ENCODE assay signal across 9 cellular contexts in genomic region chr2:200756618-200757321, GRCh38. TPM values are rescaled to one million over a fixed set of nuclear protein-coding genes. Genes with fewer than 3 reads are reported as not detected.
DNase-seq lines count a peak whose midpoint lies in the region; TF ChIP-seq lines count a peak whose summit lies in the region.
"Had no signal": no experiment of that assay in that cellular context is flagged by ENCODE, and none has a peak within 500 bp of the region (broad histone marks: within the 10 kb centered on the region; RNA-seq: fewer than 3 reads in every experiment).

No MANE protein-coding gene starts in this region.

- H3K27me3 ChIP-seq in BLaER1 treated with 17β-estradiol and CSF1 and Interleukin-3, amounts not matched to agents 10 nM and 100 nM = no peaks in the 10 kb centered on the region
- no peaks in the 10 kb centered on the region for H3K27me3 ChIP-seq in kidney epithelial cell (ENCODE audit: control insufficient read depth, insufficient read depth, low read length)
- H3K27me3 ChIP-seq: gastrocnemius medialis had no signal

- no peaks in the 10 kb centered on the region for H3K9me3 ChIP-seq in BLaER1 treated with 17β-estradiol and CSF1 and Interleukin-3, amounts not matched to agents 10 nM and 100 nM (replicated peaks in 1 of 11)
- no peaks in the 10 kb centered on the region for H3K9me3 ChIP-seq in HEK293 (ENCODE audit: control insufficient read depth, insufficient read depth, low read depth, low read length)
- H3K9me3 ChIP-seq: gastrocnemius medialis had no signal

- no peak overlapping the region for H3K4me3 ChIP-seq in BLaER1 treated with 17β-estradiol and CSF1 and Interleukin-3, amounts not matched to agents 10 nM and 100 nM
- H3K4me3 ChIP-seq in HEK293 (ENCODE audit: low read depth, low read length) (no peak overlapping the region), kidney epithelial cell (ENCODE audit: low read depth, low read length) (no peak overlapping the region)
- H3K4me3 ChIP-seq: gastrocnemius medialis had no signal

- POLR2A ChIA-PET in HEK293 (lab: Yijun Ruan, JAX) = interaction anchor here (0.5 to 2.7 kb wide), 5 partner anchors 9 to 222 kb away, joined by 3 to 10 read pairs (median 6); partner anchors contain the start of genes BZW1 and CLK1

- H3K9ac ChIP-seq in BLaER1 treated with 17β-estradiol and CSF1 and Interleukin-3, amounts not matched to agents 10 nM and 100 nM = no peak overlapping the region

- CTCF ChIA-PET in HEK293 (lab: Yijun Ruan, JAX) = interaction anchor here (0.6 to 1.1 kb wide), 5 partner anchors 8 to 738 kb away, joined by 4 to 5 read pairs (median 4); no protein-coding TSS in a partner anchor

- H3K4me2 ChIP-seq in BLaER1 treated with 17β-estradiol and CSF1 and Interleukin-3, amounts not matched to agents 10 nM and 100 nM = peak overlapping the region; percentile 4 to 64 (median 50); a peak in 19 of 22 replicates

- TF ChIP-seq CTCF in HEK293 (tag by site-specific recombination; IDR thresholded peaks at IDR 0.05) (no peak), kidney epithelial cell (IDR thresholded peaks at IDR 0.05; ENCODE audit: insufficient read depth, low read length, poor library complexity, severe bottlenecking) (no peak)

- H4K20me1 ChIP-seq in BLaER1 treated with 17β-estradiol and CSF1 and Interleukin-3, amounts not matched to agents 10 nM and 100 nM = no peaks in the 10 kb centered on the region

- DNase-seq in RPMI8226 (peak; percentile 22), kidney epithelial cell (ENCODE audit: low read depth) (peak; percentile 94), head of caudate nucleus (no peak)
- no peak for DNase-seq in activated CD4-positive, alpha-beta T cell treated with anti-CD3 and anti-CD28 coated beads for 48 hours
- DNase-seq in activated CD4-positive, CD25-positive, alpha-beta regulatory T cell (lab: John Stamatoyannopoulos, UW) = no peak
- no peak for DNase-seq in activated naive CD4-positive, alpha-beta T cell treated with anti-CD3 and anti-CD28 coated beads, Interleukin-2, amount 50 U/mL, for 16 hours
- DNase-seq: gastrocnemius medialis had no signal

- H3K27ac ChIP-seq in BLaER1 treated with 17β-estradiol and CSF1 and Interleukin-3, amounts not matched to agents 10 nM and 100 nM = no peak overlapping the region
- H3K27ac ChIP-seq in HEK293 (ENCODE audit: extremely low read depth, low read depth, low read length) = no peak overlapping the region
- H3K27ac ChIP-seq: gastrocnemius medialis had no signal

- H3K4me1 ChIP-seq in BLaER1 treated with 17β-estradiol and CSF1 and Interleukin-3, amounts not matched to agents 10 nM and 100 nM = peaks cover 10 to 29% (median 17%) of the 10 kb centered on the region in 10 experiments
- H3K4me1 ChIP-seq in HEK293 (ENCODE audit: control insufficient read depth, insufficient read depth, low read length) = no peaks in the 10 kb centered on the region

- peaks cover 0 to 27% (median 0%) of the 10 kb centered on the region in 11 experiments; a peak in 6 of 22 replicates for H3K36me3 ChIP-seq in BLaER1 treated with 17β-estradiol and CSF1 and Interleukin-3, amounts not matched to agents 10 nM and 100 nM
- H3K36me3 ChIP-seq in HEK293 (ENCODE audit: control insufficient read depth in 2 of 2, insufficient read depth in 1 of 2, low read length in 2 of 2) (no peaks in the 10 kb centered on the region), kidney epithelial cell (ENCODE audit: control insufficient read depth, insufficient read depth, low read length) (no peaks in the 10 kb centered on the region)
- H3K36me3 ChIP-seq: gastrocnemius medialis had no signal

- intact Hi-C loops in head of caudate nucleus (cut with DNase I) = no loop called here

TF ChIP-seq in HEK293, 187 proteins besides CTCF, POLR2A, EP300 and RAD21 (continues in another document):
- no peak for TF ChIP-seq ZNF341 (tag by site-specific recombination; IDR thresholded peaks at IDR 0.05; ENCODE audit: low read depth)
- no peak for TF ChIP-seq ZNF16 (tag by site-specific recombination; IDR thresholded peaks at IDR 0.05; ENCODE audit: low read depth)
- TF ChIP-seq SP7 (tag by site-specific recombination; IDR thresholded peaks at IDR 0.05) = 0 out of 2 replicates have a peak, but pooled peaks have one; percentile 15
- TF ChIP-seq ELK4 (IDR thresholded peaks at IDR 0.05; ENCODE audit: borderline replicate concordance, low read depth, low read length) = no peak
- peak; percentile 88 for TF ChIP-seq WT1 (tag by site-specific recombination; IDR thresholded peaks at IDR 0.05)
- TF ChIP-seq KLF9 (tag by site-specific recombination; IDR thresholded peaks at IDR 0.05; ENCODE audit: low read depth) = no peak
- no peak for TF ChIP-seq ZNF488 (tag by site-specific recombination; IDR thresholded peaks at IDR 0.05)
- 0 out of 2 replicates have a peak, but pooled peaks have one; percentile 31 for TF ChIP-seq KLF17 (tag by site-specific recombination; IDR thresholded peaks at IDR 0.05)
- no peak for TF ChIP-seq ZBTB26 (tag by site-specific recombination; optimal IDR thresholded peaks at IDR 0.05)
- TF ChIP-seq ZNF660 (tag by site-specific recombination; IDR thresholded peaks at IDR 0.05) = no peak
- TF ChIP-seq MZF1 (tag by site-specific recombination; IDR thresholded peaks at IDR 0.05; ENCODE audit: borderline replicate concordance) = no peak
- no peak for TF ChIP-seq PRDM6 (tag by site-specific recombination; IDR thresholded peaks at IDR 0.05)
- no peak for TF ChIP-seq ZNF555 (tag by site-specific recombination; conservative IDR thresholded peaks at IDR 0.05)
- no peak for TF ChIP-seq ZIC2 (tag by site-specific recombination; IDR thresholded peaks at IDR 0.05)
- no peak for TF ChIP-seq ZNF26 (tag by site-specific recombination; IDR thresholded peaks at IDR 0.05)
- TF ChIP-seq ZNF549 (tag by site-specific recombination; IDR thresholded peaks at IDR 0.05) = no peak
- no peak for TF ChIP-seq ZNF292 (tag by site-specific recombination; IDR thresholded peaks at IDR 0.05; ENCODE audit: borderline replicate concordance, low read depth)

RNA-seq across cellular contexts. Expression of gene BZW1, which starts 54.9 kb away (rescaled TPM):
- 347 and 378 TPM in 2 replicates for total RNA-seq in kidney epithelial cell

Comparison
In these comparisons a context has a peak if more than half of its experiments do, and no peak if none do; other contexts are left out.
1. DNase-seq: peak in RPMI8226 (single experiment) and kidney epithelial cell (single experiment); none in activated CD4-positive, alpha-beta T cell treated with anti-CD3 and anti-CD28 coated beads for 48 hours (single experiment), head of caudate nucleus (0 of 42), activated CD4-positive, CD25-positive, alpha-beta regulatory T cell (0 of 4) and activated naive CD4-positive, alpha-beta T cell treated with anti-CD3 and anti-CD28 coated beads, Interleukin-2, amount 50 U/mL, for 16 hours (single experiment).